In genomic region chr7:80324032-80324431, GRCh38 we compare ENCODE assay signal across 15 cellular contexts.
DNase-seq lines count a peak whose midpoint lies in the region; ATAC-seq and TF ChIP-seq lines count a peak whose summit lies in the region.
"Had no signal": no experiment of that assay in that cellular context is flagged by ENCODE, and none has a peak within 500 bp of the region (broad histone marks: within the 10 kb centered on the region; RNA-seq: fewer than 3 reads in every experiment).

No MANE protein-coding gene starts in this region.

- TF ChIP-seq CTCF in foreskin fibroblast (IDR thresholded peaks at IDR 0.05; ENCODE audit: low read depth, low read length) (no peak), psoas muscle (IDR thresholded peaks at IDR 0.05) (no peak)

- 32 to 35% (median 34%) methylated on average over 3 of the region's 3 CpGs for WGBS in psoas muscle, 3 donors

- H3K9me3 Mint-ChIP-seq in activated CD4-positive, alpha-beta memory T cell treated with anti-CD3 and anti-CD28 coated beads for 36 hours, result peaks cover 15% of the 10 kb centered on the region
- H3K9me3 Mint-ChIP-seq: T-helper 1 cell treated with Interleukin-12 subunit alpha and Interleukin-12 subunit beta and Interleukin-4 antibody, amounts not matched to agents 30 μg/mL and 1 μg/mL, for 36 hours had no signal

- H3K27ac Mint-ChIP-seq in activated CD4-positive, alpha-beta memory T cell treated with anti-CD3 and anti-CD28 coated beads for 36 hours, result no peak overlapping the region
- H3K27ac Mint-ChIP-seq: brain; memory B cell; T-helper 1 cell treated with Interleukin-12 subunit alpha and Interleukin-12 subunit beta and Interleukin-4 antibody, amounts not matched to agents 30 μg/mL and 1 μg/mL, for 36 hours had no signal

- no peaks in the 10 kb centered on the region for H3K36me3 ChIP-seq in psoas muscle (ENCODE audit: insufficient read depth in 1 of 2, low read depth in 1 of 2)
- H3K36me3 ChIP-seq: upper lobe of left lung had no signal

- H3K4me1 ChIP-seq in psoas muscle, result no peaks in the 10 kb centered on the region
- H3K4me1 ChIP-seq: upper lobe of left lung had no signal

- DNase-seq in A172 (ENCODE audit: low spot score) (peak; percentile 91), HPDE6-E6E7 (ENCODE audit: extremely low spot score) (peak; percentile 13), SW480 (ENCODE audit: low spot score) (peak; percentile 47), foreskin fibroblast (peak; percentile 39 to 44), psoas muscle (no peak), head of caudate nucleus (no peak)
- no peak for DNase-seq in activated CD4-positive, alpha-beta memory T cell treated with anti-CD3 and anti-CD28 coated beads for 36 hours
- DNase-seq: activated CD4-positive, alpha-beta T cell treated with anti-CD3 and anti-CD28 coated beads for 4 hours; KBM-7; upper lobe of left lung had no signal

- no peak overlapping the region for H3K27ac ChIP-seq in psoas muscle
- H3K27ac ChIP-seq: A549, upper lobe of left lung had no signal

- H3K4me1 Mint-ChIP-seq in activated CD4-positive, alpha-beta memory T cell treated with anti-CD3 and anti-CD28 coated beads for 36 hours (ENCODE audit: low read depth), result no peaks in the 10 kb centered on the region
- H3K4me1 Mint-ChIP-seq: brain, memory B cell had no signal

- intact Hi-C loops in psoas muscle (cut with DNase I) (no loop called here), head of caudate nucleus (cut with DNase I) (no loop called here)
- intact Hi-C loops in activated CD4-positive, alpha-beta memory T cell treated with anti-CD3 and anti-CD28 coated beads for 36 hours (cut with micrococcal nuclease), result no loop called here

- H3K4me3 ChIP-seq in foreskin fibroblast (ENCODE audit: low read depth in 1 of 2, low read length in 2 of 2) (no peak overlapping the region), psoas muscle (no peak overlapping the region)
- H3K4me3 ChIP-seq: A549, upper lobe of left lung had no signal

- H3K27me3 ChIP-seq in psoas muscle (ENCODE audit: insufficient read depth in 3 of 3, low read length in 2 of 3), result no peaks in the 10 kb centered on the region
- H3K27me3 ChIP-seq: upper lobe of left lung had no signal

- no peak for ATAC-seq in psoas muscle
- ATAC-seq in GM21390 (IDR thresholded peaks at IDR 0.05; ENCODE audit: unreplicated experiment), result no peak
- ATAC-seq: A549 had no signal

- no peak overlapping the region for H3K4me3 Mint-ChIP-seq in activated CD4-positive, alpha-beta memory T cell treated with anti-CD3 and anti-CD28 coated beads for 36 hours
- H3K4me3 Mint-ChIP-seq: brain; memory B cell; T-helper 1 cell treated with Interleukin-12 subunit alpha and Interleukin-12 subunit beta and Interleukin-4 antibody, amounts not matched to agents 30 μg/mL and 1 μg/mL, for 36 hours had no signal

- H3K36me3 Mint-ChIP-seq in activated CD4-positive, alpha-beta memory T cell treated with anti-CD3 and anti-CD28 coated beads for 36 hours, result no peaks in the 10 kb centered on the region
- H3K36me3 Mint-ChIP-seq: brain, memory B cell had no signal

- POLR2A ChIA-PET in activated CD4-positive, alpha-beta memory T cell treated with anti-CD3 and anti-CD28 coated beads for 36 hours (lab: Charles Lee), result no interaction called here

- H3K9me3 ChIP-seq in psoas muscle, result no peaks in the 10 kb centered on the region
- H3K9me3 ChIP-seq: A549, upper lobe of left lung had no signal

- CTCF ChIA-PET in activated CD4-positive, alpha-beta memory T cell treated with anti-CD3 and anti-CD28 coated beads for 36 hours (lab: Charles Lee), result interaction anchor here (0.5 kb wide), 1 partner anchor 337 kb away, joined by 3 read pairs; no protein-coding TSS in a partner anchor

- no peaks in the 10 kb centered on the region for H3K27me3 Mint-ChIP-seq in activated CD4-positive, alpha-beta memory T cell treated with anti-CD3 and anti-CD28 coated beads for 36 hours
- H3K27me3 Mint-ChIP-seq: memory B cell had no signal

Comparison
In these comparisons a context has a peak if more than half of its experiments do, and no peak if none do; other contexts are left out.
1. DNase-seq: peak in A172 (single experiment), HPDE6-E6E7 (single experiment), SW480 (single experiment) and foreskin fibroblast (2 of 2); none in psoas muscle (0 of 2), head of caudate nucleus (0 of 42) and activated CD4-positive, alpha-beta memory T cell treated with anti-CD3 and anti-CD28 coated beads for 36 hours (single experiment).